Comparison of ENCODE assay signal across 10 cellular contexts in genomic region chr10:18713077-18713476, GRCh38. TPM values are rescaled to one million over a fixed set of nuclear protein-coding genes. Genes with fewer than 3 reads are reported as not detected.
DNase-seq lines count a peak whose midpoint lies in the region; ATAC-seq and TF ChIP-seq lines count a peak whose summit lies in the region.
"Had no signal": no experiment of that assay in that cellular context is flagged by ENCODE, and none has a peak within 500 bp of the region (broad histone marks: within the 10 kb centered on the region; RNA-seq: fewer than 3 reads in every experiment).

No MANE protein-coding gene starts in this region.

- no peaks in the 10 kb centered on the region for H3K27me3 Mint-ChIP-seq in T-helper 2 cell treated with Interferon-gamma antibody and Interleukin-4, amounts not matched to agents 5 μg/mL and 100 μg/mL, for 36 hours (ENCODE audit: low read depth)
- peaks cover 5% of the 10 kb centered on the region for H3K27me3 Mint-ChIP-seq in activated T-cell treated with anti-CD3 and anti-CD28 coated beads, Interleukin-2, amount 50 U/mL, for 72 hours (ENCODE audit: low read depth)

- ATAC-seq in stimulated activated effector memory CD8-positive, alpha-beta T cell treated with anti-CD3 and anti-CD28 coated beads, Interleukin-12 subunit alpha, Interleukin-12 subunit beta, amount 100 ng/mL, for 72 hours = no peak
- ATAC-seq in HG02840 (IDR thresholded peaks at IDR 0.05; ENCODE audit: low FRiP score, unreplicated experiment) = no peak
- ATAC-seq in activated T-cell treated with anti-CD3 and anti-CD28 coated beads, Interleukin-2, amount 50 U/mL, for 72 hours (replicated peaks in 1 of 2) = no peak

- H3K4me1 Mint-ChIP-seq in T-helper 2 cell treated with Interferon-gamma antibody and Interleukin-4, amounts not matched to agents 5 μg/mL and 100 μg/mL, for 36 hours (ENCODE audit: low read depth) = no peaks in the 10 kb centered on the region
- no peaks in the 10 kb centered on the region for H3K4me1 Mint-ChIP-seq in stimulated activated effector memory CD8-positive, alpha-beta T cell treated with anti-CD3 and anti-CD28 coated beads, Interleukin-12 subunit alpha, Interleukin-12 subunit beta, amount 100 ng/mL, for 72 hours
- H3K4me1 Mint-ChIP-seq in activated T-cell treated with anti-CD3 and anti-CD28 coated beads, Interleukin-2, amount 50 U/mL, for 72 hours (ENCODE audit: low read depth) = no peaks in the 10 kb centered on the region

- no peaks in the 10 kb centered on the region for H3K9me3 Mint-ChIP-seq in T-helper 2 cell treated with Interferon-gamma antibody and Interleukin-4, amounts not matched to agents 5 μg/mL and 100 μg/mL, for 36 hours
- H3K9me3 Mint-ChIP-seq in stimulated activated effector memory CD8-positive, alpha-beta T cell treated with anti-CD3 and anti-CD28 coated beads, Interleukin-12 subunit alpha, Interleukin-12 subunit beta, amount 100 ng/mL, for 72 hours = no peaks in the 10 kb centered on the region
- no peaks in the 10 kb centered on the region for H3K9me3 Mint-ChIP-seq in activated T-cell treated with anti-CD3 and anti-CD28 coated beads, Interleukin-2, amount 50 U/mL, for 72 hours

- no peak overlapping the region for H3K27ac Mint-ChIP-seq in T-helper 2 cell treated with Interferon-gamma antibody and Interleukin-4, amounts not matched to agents 5 μg/mL and 100 μg/mL, for 36 hours
- no peak overlapping the region for H3K27ac Mint-ChIP-seq in stimulated activated effector memory CD8-positive, alpha-beta T cell treated with anti-CD3 and anti-CD28 coated beads, Interleukin-12 subunit alpha, Interleukin-12 subunit beta, amount 100 ng/mL, for 72 hours
- no peak overlapping the region for H3K27ac Mint-ChIP-seq in activated T-cell treated with anti-CD3 and anti-CD28 coated beads, Interleukin-2, amount 50 U/mL, for 72 hours

- no peak for TF ChIP-seq CTCF in retinal pigment epithelial cell (conservative IDR thresholded peaks at IDR 0.05; ENCODE audit: low read depth, low read length)

- no peak overlapping the region for H3K27ac ChIP-seq in epithelial cell of prostate
- H3K27ac ChIP-seq: SJSA1 had no signal

- no peak overlapping the region for H3K4me3 Mint-ChIP-seq in T-helper 2 cell treated with Interferon-gamma antibody and Interleukin-4, amounts not matched to agents 5 μg/mL and 100 μg/mL, for 36 hours
- no peak overlapping the region for H3K4me3 Mint-ChIP-seq in stimulated activated effector memory CD8-positive, alpha-beta T cell treated with anti-CD3 and anti-CD28 coated beads, Interleukin-12 subunit alpha, Interleukin-12 subunit beta, amount 100 ng/mL, for 72 hours
- no peak overlapping the region for H3K4me3 Mint-ChIP-seq in activated T-cell treated with anti-CD3 and anti-CD28 coated beads, Interleukin-2, amount 50 U/mL, for 72 hours

- H3K36me3 Mint-ChIP-seq in T-helper 2 cell treated with Interferon-gamma antibody and Interleukin-4, amounts not matched to agents 5 μg/mL and 100 μg/mL, for 36 hours (ENCODE audit: low read depth) = no peaks in the 10 kb centered on the region
- no peaks in the 10 kb centered on the region for H3K36me3 Mint-ChIP-seq in stimulated activated effector memory CD8-positive, alpha-beta T cell treated with anti-CD3 and anti-CD28 coated beads, Interleukin-12 subunit alpha, Interleukin-12 subunit beta, amount 100 ng/mL, for 72 hours
- no peaks in the 10 kb centered on the region for H3K36me3 Mint-ChIP-seq in activated T-cell treated with anti-CD3 and anti-CD28 coated beads, Interleukin-2, amount 50 U/mL, for 72 hours (ENCODE audit: insufficient read depth in 2 of 2)

- no peak overlapping the region for H3K4me3 ChIP-seq in retinal pigment epithelial cell (ENCODE audit: low read length)
- H3K4me3 ChIP-seq: SJSA1 had no signal

- DNase-seq in GM04504 (ENCODE audit: low read depth) (peak; percentile 85), OCI-M1 (lab: John Stamatoyannopoulos, UW) (peak; percentile 67), epithelial cell of prostate (ENCODE audit: low read depth, low spot score) (peak; percentile 91), retinal pigment epithelial cell (ENCODE audit: low read depth) (peak; percentile 98)
- no peak for DNase-seq in T-helper 2 cell treated with Interferon-gamma antibody and Interleukin-4, amounts not matched to agents 5 μg/mL and 100 μg/mL, for 36 hours (ENCODE audit: low spot score)
- no peak for DNase-seq in stimulated activated effector memory CD8-positive, alpha-beta T cell treated with anti-CD3 and anti-CD28 coated beads, Interleukin-12 subunit alpha, Interleukin-12 subunit beta, amount 100 ng/mL, for 72 hours (ENCODE audit: low spot score in 2 of 2)
- no peak for DNase-seq in activated T-cell treated with anti-CD3 and anti-CD28 coated beads, Interleukin-2, amount 50 U/mL, for 72 hours
- DNase-seq: NCI-H1436 had no signal

RNA-seq across cellular contexts. Expression of gene ARL5B, which starts 53.8 kb away (rescaled TPM):
- total RNA-seq in activated T-cell treated with anti-CD3 and anti-CD28 coated beads, Interleukin-2, amount 50 U/mL, for 72 hours = 10 to 100 TPM; 17.5 to 18.5 TPM

Comparison
In these comparisons a context has a peak if more than half of its experiments do, and no peak if none do; other contexts are left out.
1. DNase-seq: peak in GM04504 (single experiment), OCI-M1 (single experiment), epithelial cell of prostate (single experiment) and retinal pigment epithelial cell (single experiment); none in T-helper 2 cell treated with Interferon-gamma antibody and Interleukin-4, amounts not matched to agents 5 μg/mL and 100 μg/mL, for 36 hours (single experiment), stimulated activated effector memory CD8-positive, alpha-beta T cell treated with anti-CD3 and anti-CD28 coated beads, Interleukin-12 subunit alpha, Interleukin-12 subunit beta, amount 100 ng/mL, for 72 hours (0 of 2) and activated T-cell treated with anti-CD3 and anti-CD28 coated beads, Interleukin-2, amount 50 U/mL, for 72 hours (0 of 2).